ENCODE assay signal across 18 cellular contexts in the genomic region with DNA sequence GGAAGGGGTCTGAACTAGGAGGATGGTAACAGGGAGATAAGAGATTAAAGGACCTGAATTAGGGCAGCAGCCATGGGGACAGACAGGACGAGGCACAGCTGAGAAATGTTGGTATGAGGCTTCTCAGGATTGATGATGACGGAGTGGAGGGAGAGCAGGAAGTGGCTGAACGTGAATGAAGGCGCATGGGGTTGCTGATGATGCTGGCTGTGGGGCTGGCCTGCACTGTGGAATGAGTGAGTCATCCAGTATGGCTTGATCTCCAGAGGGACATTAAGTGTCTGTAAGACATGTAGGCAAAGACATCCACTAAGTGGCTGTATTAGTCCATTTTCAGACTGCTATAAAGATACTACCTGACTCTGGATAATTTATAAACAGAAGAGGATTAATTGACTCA.
DNase-seq lines count a peak whose midpoint lies in the region; ATAC-seq, FAIRE-seq and TF ChIP-seq lines count a peak whose summit lies in the region.
"Had no signal": no experiment of that assay in that cellular context is flagged by ENCODE, and none has a peak within 500 bp of the region (broad histone marks: within the 10 kb centered on the region; RNA-seq: fewer than 3 reads in every experiment).

No MANE protein-coding gene starts in this region.

- H3K4me3 ChIP-seq in body of pancreas (no peak overlapping the region), HepG2 (replicated peaks in 1 of 3; ENCODE audit: insufficient read depth in 1 of 3, low read depth in 2 of 3, low read length in 3 of 3) (no peak overlapping the region), tibial artery (no peak overlapping the region), vagina (no peak overlapping the region)
- H3K4me3 ChIP-seq: colonic mucosa had no signal

- H3K27ac ChIP-seq in body of pancreas = no peak overlapping the region
- H3K27ac ChIP-seq in HepG2 (ENCODE audit: extremely low read length, insufficient read depth, low read length) = no peak overlapping the region
- peak overlapping the region in 1 of 2 donors; percentile 32 for H3K27ac ChIP-seq in tibial artery
- no peak overlapping the region for H3K27ac ChIP-seq in vagina
- H3K27ac ChIP-seq: colonic mucosa had no signal

- peak; percentile 9 for DNase-seq in LoVo (ENCODE audit: low spot score)
- peak; percentile 14 to 28 (median 21) for DNase-seq in body of pancreas
- DNase-seq in HepG2 (ENCODE audit: low spot score) = no peak
- DNase-seq in tibial artery = peak; percentile 47 to 75
- no peak for DNase-seq in T-helper 9 cell
- DNase-seq in vagina (ENCODE audit: extremely low spot score in 2 of 2) = no peak
- no peak for DNase-seq in NCI-H2227 treated with DMSO at 0.1 percent for 48 hours (lab: John Stamatoyannopoulos, UW)
- DNase-seq: activated CD4-positive, alpha-beta T cell treated with anti-CD3 and anti-CD28 coated beads, Interleukin-2, amount 10 ng/mL, durations not matched to agents 7 days and 5 days; activated naive CD4-positive, alpha-beta T cell treated with anti-CD3 and anti-CD28 coated beads, Interleukin-2, amount 10 ng/mL, durations not matched to agents 7 days and 5 days; CD8-positive, alpha-beta memory T cell; colonic mucosa; DMS79; hypothalamus; NCI-H1092; NCI-H2029; NCI-H446 treated with DMSO at 0.1 percent for 48 hours; SW 1271 had no signal

- TF ChIP-seq EP300 in HepG2 (IDR thresholded peaks at IDR 0.05; ENCODE audit: low read depth in 2 of 2, low read length in 2 of 2) = no peak
- no peak for TF ChIP-seq EP300 in HepG2 (CRISPR knock-in tag; IDR thresholded peaks at IDR 0.05; ENCODE audit: borderline replicate concordance)

- no peaks in the 10 kb centered on the region for H3K9me3 ChIP-seq in body of pancreas
- H3K9me3 ChIP-seq in HepG2 (ENCODE audit: low read length) = no peaks in the 10 kb centered on the region
- H3K9me3 ChIP-seq in tibial artery = no peaks in the 10 kb centered on the region
- no peaks in the 10 kb centered on the region for H3K9me3 ChIP-seq in vagina
- H3K9me3 ChIP-seq: colonic mucosa had no signal

- no peak overlapping the region for H2AFZ ChIP-seq in HepG2 (ENCODE audit: low read length)

- no peak for FAIRE-seq in HepG2 (lab: Jason Lieb, UNC)
- FAIRE-seq: endometrium had no signal

- TF ChIP-seq CTCF in body of pancreas (IDR thresholded peaks at IDR 0.05) = no peak
- TF ChIP-seq CTCF in HepG2 (CRISPR knock-in tag; IDR thresholded peaks at IDR 0.05) = no peak
- TF ChIP-seq CTCF in tibial artery (IDR thresholded peaks at IDR 0.05) = no peak
- TF ChIP-seq CTCF in vagina (IDR thresholded peaks at IDR 0.05) = no peak

- no peaks in the 10 kb centered on the region for H3K79me2 ChIP-seq in HepG2 (ENCODE audit: insufficient read depth, low read length)

- H3K4me2 ChIP-seq in HepG2 (ENCODE audit: low read depth, low read length) = no peak overlapping the region

- H4K20me1 ChIP-seq in HepG2 (ENCODE audit: insufficient read depth, low read length) = no peaks in the 10 kb centered on the region

- in situ Hi-C loops in HepG2 (cut with HindIII; ENCODE audit: extremely low pct_ligation_motif_present, low pct_unique_long_range_greater_than_20kb) = no loop called here

- CTCF ChIA-PET in HepG2 (lab: Yijun Ruan, JAX; ENCODE audit: low intra/inter-chr PET ratio, low total read pairs) = no interaction called here

- no TSS peak for BruUV-seq in HepG2 (replicated peaks; lab: Mats Ljungman, UMichigan)

- H3K4me1 ChIP-seq in body of pancreas (no peaks in the 10 kb centered on the region), HepG2 (ENCODE audit: insufficient read depth, low read length) (no peaks in the 10 kb centered on the region), tibial artery (peaks cover 0 to 24% (median 8%) of the 10 kb centered on the region in 4 donors), vagina (peaks cover 19% of the 10 kb centered on the region)
- H3K4me1 ChIP-seq: colonic mucosa had no signal

- H3K9ac ChIP-seq in HepG2 (ENCODE audit: insufficient read depth, low read depth, low read length) = no peak overlapping the region

- POLR2A ChIA-PET in HepG2 (lab: Yijun Ruan, JAX) = no interaction called here

- intact Hi-C loops in body of pancreas (cut with DNase I) = no loop called here
- intact Hi-C loops in HepG2 (cut with micrococcal nuclease; ENCODE audit: unreplicated experiment) = no loop called here
- intact Hi-C loops in tibial artery (cut with DNase I; ENCODE audit: low total_unique reads) = no loop called here
- intact Hi-C loops in vagina (cut with DNase I) = no loop called here

- WGBS in body of pancreas, 2 donors = 44 to 48% methylated on average over 4 of the region's 4 CpGs
- WGBS in HepG2 (ENCODE audit: low lambda C conversion rate) = 12% methylated on average over 4 of the region's 4 CpGs

- TF ChIP-seq RAD21 in HepG2 (CRISPR knock-in tag; IDR thresholded peaks at IDR 0.05) = no peak

- H3K27me3 ChIP-seq in body of pancreas (no peaks in the 10 kb centered on the region), HepG2 (ENCODE audit: control insufficient read depth in 1 of 2, insufficient read depth in 2 of 2, low read length in 2 of 2) (no peaks in the 10 kb centered on the region; a peak in 1 of 5 replicates), tibial artery (no peaks in the 10 kb centered on the region), vagina (no peaks in the 10 kb centered on the region)
- H3K27me3 ChIP-seq: colonic mucosa had no signal

- ATAC-seq in body of pancreas (peak; percentile 48), HepG2 (no peak)

- TF ChIP-seq POLR2A in body of pancreas (IDR thresholded peaks at IDR 0.05) (no peak), HepG2 (IDR thresholded peaks at IDR 0.05; ENCODE audit: insufficient read depth in 1 of 2, low read depth in 2 of 2, low read length in 2 of 2) (no peak), vagina (IDR thresholded peaks at IDR 0.05) (no peak)

- H3K36me3 ChIP-seq in body of pancreas (replicated peaks in 1 of 2; ENCODE audit: insufficient read depth in 1 of 2, low read depth in 2 of 2) (no peaks in the 10 kb centered on the region), HepG2 (replicated peaks in 1 of 2; ENCODE audit: control insufficient read depth in 1 of 2, insufficient read depth in 2 of 2, low read length in 2 of 2) (no peaks in the 10 kb centered on the region), tibial artery (no peaks in the 10 kb centered on the region), vagina (no peaks in the 10 kb centered on the region)
- H3K36me3 ChIP-seq: colonic mucosa had no signal

TF ChIP-seq in HepG2, 621 proteins besides CTCF, POLR2A, EP300 and RAD21:
- 0 out of 2 replicates have a peak, but pooled peaks have one; percentile 9 for TF ChIP-seq CREB1 (IDR thresholded peaks at IDR 0.05)
- no peak for TF ChIP-seq CREB1 (CRISPR knock-in tag; IDR thresholded peaks at IDR 0.05)
- TF ChIP-seq TBX2 (CRISPR knock-in tag; IDR thresholded peaks at IDR 0.05; ENCODE audit: borderline replicate concordance) = no peak

Comparison
In these comparisons a context has a peak if more than half of its experiments do, and no peak if none do; other contexts are left out.
1. DNase-seq: peak in LoVo (single experiment), body of pancreas (4 of 4) and tibial artery (2 of 2); none in HepG2 (single experiment), T-helper 9 cell (single experiment), vagina (0 of 2) and NCI-H2227 treated with DMSO at 0.1 percent for 48 hours (single experiment).